In the genomic region with DNA sequence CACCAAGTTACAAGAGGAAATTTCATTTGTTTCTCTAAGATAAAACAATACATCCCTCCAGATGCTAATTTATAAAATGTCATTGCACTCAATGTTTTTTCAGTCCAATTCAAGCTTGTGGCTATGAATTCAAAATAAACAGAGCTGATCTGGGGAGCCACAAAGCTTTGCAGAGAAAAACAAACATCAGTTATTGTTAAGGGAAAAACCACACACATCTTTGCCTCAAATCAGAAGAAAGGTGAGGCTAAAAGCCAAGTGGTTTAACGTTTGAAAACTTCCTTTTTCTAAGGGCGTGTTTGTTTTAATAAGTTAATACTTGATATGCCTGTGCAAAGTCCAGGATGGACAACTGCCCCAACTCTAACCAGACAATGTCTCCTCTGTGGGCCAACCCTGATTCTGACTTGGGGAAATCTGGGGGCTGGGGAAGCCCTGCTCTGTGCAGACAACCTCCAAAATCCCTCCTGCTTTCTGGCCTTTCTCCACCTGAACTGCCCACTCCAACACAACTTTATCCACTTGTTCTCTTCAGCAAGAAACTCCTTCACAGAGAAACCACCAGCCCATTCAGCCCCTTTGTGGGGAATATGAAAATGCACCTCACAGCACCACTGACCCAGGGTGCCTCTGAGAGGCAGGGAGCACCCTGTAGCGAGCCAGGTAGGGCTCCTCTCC, we compare ENCODE assay signal across 8 cellular contexts. TPM values are rescaled to one million over a fixed set of nuclear protein-coding genes. Genes with fewer than 3 reads are reported as not detected.
DNase-seq lines count a peak whose midpoint lies in the region; ATAC-seq and TF ChIP-seq lines count a peak whose summit lies in the region.

No MANE protein-coding gene starts in this region.

- ATAC-seq in HG03457 (IDR thresholded peaks at IDR 0.05; ENCODE audit: unreplicated experiment), result peak; percentile 70
- no peak for ATAC-seq in thoracic aorta (ENCODE audit: insufficient number of reproducible peaks, low FRiP score, low read depth)

- intact Hi-C loops in activated CD4-positive, alpha-beta T cell treated with anti-CD3 and anti-CD28 coated beads, Interleukin-2, amount 10 ng/mL, durations not matched to agents 24 days and 14 days (cut with micrococcal nuclease), result no loop called here

- H3K27me3 Mint-ChIP-seq in activated CD4-positive, alpha-beta T cell treated with anti-CD3 and anti-CD28 coated beads, Interleukin-2, amount 10 ng/mL, durations not matched to agents 24 days and 14 days, result peaks cover 2% of the 10 kb centered on the region
- peaks cover 3% of the 10 kb centered on the region for H3K27me3 Mint-ChIP-seq in endothelial cell (ENCODE audit: unreplicated experiment)

- H3K36me3 Mint-ChIP-seq in activated CD4-positive, alpha-beta T cell treated with anti-CD3 and anti-CD28 coated beads, Interleukin-2, amount 10 ng/mL, durations not matched to agents 24 days and 14 days (ENCODE audit: low read depth), result no peaks in the 10 kb centered on the region
- no peaks in the 10 kb centered on the region for H3K36me3 Mint-ChIP-seq in endothelial cell (ENCODE audit: low read depth, unreplicated experiment)

- H3K9me3 ChIP-seq in thoracic aorta, result no peaks in the 10 kb centered on the region

- peak; percentile 64 for DNase-seq in activated CD4-positive, alpha-beta T cell treated with anti-CD3 and anti-CD28 coated beads, Interleukin-2, amount 10 ng/mL, durations not matched to agents 24 days and 14 days
- DNase-seq in activated CD4-positive, alpha-beta T cell treated with anti-CD3 and anti-CD28 coated beads for 48 hours, result no peak
- DNase-seq in endothelial cell (ENCODE audit: low spot score) (no peak), thoracic aorta (ENCODE audit: low spot score) (no peak), RPMI8226 (no peak), globus pallidus (ENCODE audit: low spot score) (no peak)
- DNase-seq in activated CD4-positive, CD25-positive, alpha-beta regulatory T cell (lab: John Stamatoyannopoulos, UW), result no peak

- H3K4me3 Mint-ChIP-seq in activated CD4-positive, alpha-beta T cell treated with anti-CD3 and anti-CD28 coated beads, Interleukin-2, amount 10 ng/mL, durations not matched to agents 24 days and 14 days, result peak overlapping the region; percentile 54
- no peak overlapping the region for H3K4me3 Mint-ChIP-seq in endothelial cell (ENCODE audit: unreplicated experiment)

- H3K27ac Mint-ChIP-seq in activated CD4-positive, alpha-beta T cell treated with anti-CD3 and anti-CD28 coated beads, Interleukin-2, amount 10 ng/mL, durations not matched to agents 24 days and 14 days, result peak overlapping the region; percentile 78
- H3K27ac Mint-ChIP-seq in endothelial cell (ENCODE audit: unreplicated experiment), result peak overlapping the region; percentile 11

- peaks cover 14 to 34% of the 10 kb centered on the region in 2 donors for H3K4me1 ChIP-seq in thoracic aorta (ENCODE audit: control insufficient read depth in 1 of 2, low read depth in 2 of 2)

- no peaks in the 10 kb centered on the region for H3K9me3 Mint-ChIP-seq in activated CD4-positive, alpha-beta T cell treated with anti-CD3 and anti-CD28 coated beads, Interleukin-2, amount 10 ng/mL, durations not matched to agents 24 days and 14 days
- H3K9me3 Mint-ChIP-seq in endothelial cell (ENCODE audit: unreplicated experiment), result no peaks in the 10 kb centered on the region

- TF ChIP-seq CTCF in endothelial cell (IDR thresholded peaks at IDR 0.05; ENCODE audit: unreplicated experiment), result no peak
- TF ChIP-seq CTCF in thoracic aorta (IDR thresholded peaks at IDR 0.05), result no peak

- H3K4me3 ChIP-seq in thoracic aorta, result no peak overlapping the region

- no peaks in the 10 kb centered on the region for H3K27me3 ChIP-seq in thoracic aorta (replicated peaks; ENCODE audit: insufficient read depth)

- no peaks in the 10 kb centered on the region for H3K36me3 ChIP-seq in thoracic aorta

- peak overlapping the region; percentile 29 to 83 for H3K27ac ChIP-seq in thoracic aorta

- peaks cover 60% of the 10 kb centered on the region for H3K4me1 Mint-ChIP-seq in activated CD4-positive, alpha-beta T cell treated with anti-CD3 and anti-CD28 coated beads, Interleukin-2, amount 10 ng/mL, durations not matched to agents 24 days and 14 days
- peaks cover 45% of the 10 kb centered on the region for H3K4me1 Mint-ChIP-seq in endothelial cell (ENCODE audit: unreplicated experiment)

RNA-seq across cellular contexts. Expression of a gene that starts 44.6 kb away (rescaled TPM):
- total RNA-seq in activated CD4-positive, alpha-beta T cell treated with anti-CD3 and anti-CD28 coated beads, Interleukin-2, amount 10 ng/mL, durations not matched to agents 24 days and 14 days, result 14.8 and 15.2 TPM in 2 replicates
- 47.1 TPM for total RNA-seq in endothelial cell (ENCODE audit: unreplicated experiment)
- 10 to 100 TPM; 47.4 to 57.4 TPM for total RNA-seq in thoracic aorta
